8 cellular contexts compared by ENCODE assay signal in genomic region chr21:14545906-14546480, GRCh38. TPM values are rescaled to one million over a fixed set of nuclear protein-coding genes. Genes with fewer than 3 reads are reported as not detected.
A peak's percentile ranks its signal among the peaks of the same experiment; 100 is the strongest.
DNase-seq lines count a peak whose midpoint lies in the region; ATAC-seq and TF ChIP-seq lines count a peak whose summit lies in the region.

TSS of gene SAMSN1 (minus strand) at chr21:14546315. CDS start at chr21:14546261, 54 bp downstream.

- peaks cover 61% of the 10 kb centered on the region for H3K4me1 Mint-ChIP-seq in activated CD8-positive, alpha-beta memory T cell treated with anti-CD3 and anti-CD28 coated beads, Interleukin-2, amount 10 ng/mL, durations not matched to agents 7 days and 5 days

- TF ChIP-seq CTCF in RWPE1 (conservative IDR thresholded peaks at IDR 0.05; ENCODE audit: low read depth): no peak

- H3K9me3 Mint-ChIP-seq in activated CD8-positive, alpha-beta memory T cell treated with anti-CD3 and anti-CD28 coated beads, Interleukin-2, amount 10 ng/mL, durations not matched to agents 7 days and 5 days (ENCODE audit: low read depth): no peaks in the 10 kb centered on the region

- H3K4me1 ChIP-seq in right cardiac atrium (ENCODE audit: control insufficient read depth, insufficient read depth, low read length): no peaks in the 10 kb centered on the region

- H3K27ac ChIP-seq in KOPT-K1 (ENCODE audit: low read depth, low read length, poor library complexity, severe bottlenecking) (peak within 1 kb of the TSS; percentile 75), right cardiac atrium (ENCODE audit: low read length) (no peak within 1 kb of the TSS), RWPE1 (no peak within 1 kb of the TSS)

- ATAC-seq in GM21447 (IDR thresholded peaks at IDR 0.05; ENCODE audit: unreplicated experiment): peak; percentile 77
- peak; percentile 92 for ATAC-seq in activated CD8-positive, alpha-beta memory T cell treated with anti-CD3 and anti-CD28 coated beads, Interleukin-2, amount 10 ng/mL, durations not matched to agents 7 days and 5 days
- ATAC-seq in right cardiac atrium: peak; percentile 71 to 74

- no peaks in the 10 kb centered on the region for H3K27me3 ChIP-seq in right cardiac atrium (ENCODE audit: control insufficient read depth, insufficient read depth)

- WGBS in right cardiac atrium: 61% methylated on average over 1 of the region's 1 CpG

- intact Hi-C loops in right cardiac atrium (cut with DNase I): no loop called here

- DNase-seq in CMK (ENCODE audit: low read depth) (peak; percentile 81), right cardiac atrium (peak; percentile 17 to 52 (median 46)), HuH-7 (ENCODE audit: low spot score) (no peak), RWPE1 (ENCODE audit: low spot score) (no peak)
- DNase-seq in activated CD8-positive, alpha-beta memory T cell treated with anti-CD3 and anti-CD28 coated beads, Interleukin-2, amount 10 ng/mL, durations not matched to agents 7 days and 5 days: peak; percentile 90
- peak; percentile 65 for DNase-seq in stimulated activated CD8-positive, alpha-beta memory T cell treated with anti-CD3 and anti-CD28 coated beads, Interleukin-4, amount 100 ng/mL, for 48 hours

- H3K9me3 ChIP-seq in KOPT-K1 (ENCODE audit: insufficient read depth, low read length, poor library complexity, severe bottlenecking): no peaks in the 10 kb centered on the region
- no peaks in the 10 kb centered on the region for H3K9me3 ChIP-seq in right cardiac atrium (ENCODE audit: control insufficient read depth, low read length)

- peak within 1 kb of the TSS; percentile 93 for H3K27ac Mint-ChIP-seq in activated CD8-positive, alpha-beta memory T cell treated with anti-CD3 and anti-CD28 coated beads, Interleukin-2, amount 10 ng/mL, durations not matched to agents 7 days and 5 days

- H3K4me3 ChIP-seq in right cardiac atrium (ENCODE audit: low read length): peak within 1 kb of the TSS; percentile 35

- H3K36me3 ChIP-seq in KOPT-K1 (ENCODE audit: insufficient read depth, low read length): no peaks in the 10 kb centered on the region

- H3K27me3 Mint-ChIP-seq in activated CD8-positive, alpha-beta memory T cell treated with anti-CD3 and anti-CD28 coated beads, Interleukin-2, amount 10 ng/mL, durations not matched to agents 7 days and 5 days: no peaks in the 10 kb centered on the region

- POLR2A ChIA-PET in RWPE1 (lab: Yijun Ruan, JAX; ENCODE audit: low non-redundant PET): no interaction called here

- peaks cover 23% of the 10 kb centered on the region for H3K36me3 Mint-ChIP-seq in activated CD8-positive, alpha-beta memory T cell treated with anti-CD3 and anti-CD28 coated beads, Interleukin-2, amount 10 ng/mL, durations not matched to agents 7 days and 5 days

- CTCF ChIA-PET in activated CD8-positive, alpha-beta memory T cell treated with anti-CD3 and anti-CD28 coated beads, Interleukin-2, amount 10 ng/mL, durations not matched to agents 7 days and 5 days (lab: Charles Lee): interaction anchor here (1.4 kb wide), 1 partner anchor 20 kb away, joined by 3 read pairs; no protein-coding TSS in a partner anchor
- CTCF ChIA-PET in RWPE1 (lab: Yijun Ruan, JAX): no interaction called here

- peak within 1 kb of the TSS; percentile 88 for H3K4me3 Mint-ChIP-seq in activated CD8-positive, alpha-beta memory T cell treated with anti-CD3 and anti-CD28 coated beads, Interleukin-2, amount 10 ng/mL, durations not matched to agents 7 days and 5 days

RNA-seq across cellular contexts. Expression of gene SAMSN1, which starts in this region (rescaled TPM):
- 100 to 1,000 TPM in 1 of 2 experiments, 10 to 100 TPM in 1; 58.9 to 126 TPM for total RNA-seq in activated CD8-positive, alpha-beta memory T cell treated with anti-CD3 and anti-CD28 coated beads, Interleukin-2, amount 10 ng/mL, durations not matched to agents 7 days and 5 days
- 1 to 10 TPM; 2.8 to 4.7 (median 4.1) TPM for total RNA-seq in right cardiac atrium
- 1.9 TPM for polyA plus RNA-seq in right cardiac atrium

Comparison
In these comparisons a context has a peak if more than half of its experiments do, and no peak if none do; other contexts are left out.
1. RNA of gene SAMSN1 (total RNA-seq): 58.9 to 126 TPM in activated CD8-positive, alpha-beta memory T cell treated with anti-CD3 and anti-CD28 coated beads, Interleukin-2, amount 10 ng/mL, durations not matched to agents 7 days and 5 days; 2.8 to 4.7 TPM in right cardiac atrium; every median in the first group is over 10 times any median in the second.
2. DNase-seq: peak in CMK (single experiment), activated CD8-positive, alpha-beta memory T cell treated with anti-CD3 and anti-CD28 coated beads, Interleukin-2, amount 10 ng/mL, durations not matched to agents 7 days and 5 days (single experiment), right cardiac atrium (3 of 3) and stimulated activated CD8-positive, alpha-beta memory T cell treated with anti-CD3 and anti-CD28 coated beads, Interleukin-4, amount 100 ng/mL, for 48 hours (single experiment); none in HuH-7 (single experiment) and RWPE1 (single experiment).
3. Peak in every context shown above with its lines, with median percentiles within 50 percentile points of each other: ATAC-seq.